2 cellular contexts compared by ENCODE assay signal in the genomic region with DNA sequence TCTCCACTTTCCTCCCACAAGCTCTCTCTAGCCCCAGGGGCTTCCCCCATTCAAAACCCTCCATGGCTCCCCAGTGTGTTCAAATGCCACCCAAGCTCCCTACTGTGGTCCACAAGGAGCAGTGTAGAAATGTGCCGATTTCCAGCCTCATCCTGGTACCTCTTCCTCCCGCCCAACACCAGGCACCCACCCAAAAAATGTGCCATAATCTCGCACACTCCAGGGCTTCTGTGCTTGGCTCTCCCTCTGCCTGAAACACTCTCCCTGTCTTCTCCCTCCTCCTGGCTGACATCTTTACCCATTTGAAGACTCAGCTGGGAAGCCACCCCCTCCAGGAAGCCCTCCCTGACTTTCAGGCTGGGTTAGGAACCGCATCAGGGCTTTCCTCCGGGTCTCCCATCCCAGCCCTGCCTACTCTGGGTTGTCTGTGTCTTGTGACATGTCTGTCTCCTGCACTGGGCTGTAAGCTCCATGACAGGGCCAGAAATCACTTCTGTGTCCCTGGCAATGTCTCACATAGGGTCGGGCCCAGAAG.
A peak's percentile ranks its signal among the peaks of the same experiment; 100 is the strongest.
TF ChIP-seq lines count a peak whose summit lies in the region.

No MANE protein-coding gene starts in this region.

TF ChIP-seq in A549, 52 proteins besides CTCF, POLR2A, EP300 and RAD21:
- no peak for TF ChIP-seq RCOR1 (IDR thresholded peaks at IDR 0.05; ENCODE audit: low read depth, low read length)
- TF ChIP-seq ZFP36 (IDR thresholded peaks at IDR 0.05; ENCODE audit: borderline replicate concordance, partially characterized antibody) = peak; percentile 91

TF ChIP-seq in H1, 55 proteins besides CTCF, POLR2A, EP300 and RAD21:
- TF ChIP-seq GABPA (IDR thresholded peaks at IDR 0.05; ENCODE audit: borderline replicate concordance, insufficient read depth, low read length) = no peak
- TF ChIP-seq CHD7 (IDR thresholded peaks at IDR 0.05; ENCODE audit: insufficient replicate concordance, low read length) = no peak
- TF ChIP-seq JUND (IDR thresholded peaks at IDR 0.05; ENCODE audit: low read length) = no peak
- TF ChIP-seq CEBPB (IDR thresholded peaks at IDR 0.05; ENCODE audit: low read depth, low read length) = no peak
- no peak for TF ChIP-seq NANOG (IDR thresholded peaks at IDR 0.05; ENCODE audit: insufficient read depth, low read depth, low read length, poor library complexity, severe bottlenecking)
- TF ChIP-seq, protein P1, sequence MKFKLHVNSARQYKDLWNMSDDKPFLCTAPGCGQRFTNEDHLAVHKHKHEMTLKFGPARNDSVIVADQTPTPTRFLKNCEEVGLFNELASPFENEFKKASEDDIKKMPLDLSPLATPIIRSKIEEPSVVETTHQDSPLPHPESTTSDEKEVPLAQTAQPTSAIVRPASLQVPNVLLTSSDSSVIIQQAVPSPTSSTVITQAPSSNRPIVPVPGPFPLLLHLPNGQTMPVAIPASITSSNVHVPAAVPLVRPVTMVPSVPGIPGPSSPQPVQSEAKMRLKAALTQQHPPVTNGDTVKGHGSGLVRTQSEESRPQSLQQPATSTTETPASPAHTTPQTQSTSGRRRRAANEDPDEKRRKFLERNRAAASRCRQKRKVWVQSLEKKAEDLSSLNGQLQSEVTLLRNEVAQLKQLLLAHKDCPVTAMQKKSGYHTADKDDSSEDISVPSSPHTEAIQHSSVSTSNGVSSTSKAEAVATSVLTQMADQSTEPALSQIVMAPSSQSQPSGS (IDR thresholded peaks at IDR 0.05; ENCODE audit: low read length) = no peak
- no peak for TF ChIP-seq FOSL1 (IDR thresholded peaks at IDR 0.05; ENCODE audit: insufficient read depth, low read depth, low read length)
- no peak for TF ChIP-seq GTF2F1 (IDR thresholded peaks at IDR 0.05; ENCODE audit: borderline replicate concordance, low read depth, low read length)
- no peak for TF ChIP-seq KDM1A (IDR thresholded peaks at IDR 0.05; ENCODE audit: borderline replicate concordance, low read length)
- no peak for TF ChIP-seq HDAC2 (IDR thresholded peaks at IDR 0.05; ENCODE audit: borderline replicate concordance in 1 of 2, low read depth in 2 of 2, low read length in 2 of 2)
- TF ChIP-seq SP4 (IDR thresholded peaks at IDR 0.05; ENCODE audit: low read length) = no peak
- no peak for TF ChIP-seq SIN3A (conservative IDR thresholded peaks at IDR 0.05 in 1 of 2, IDR thresholded peaks at IDR 0.05 in 1 of 2; ENCODE audit: low read depth in 1 of 2, low read length in 2 of 2)
- no peak for TF ChIP-seq ASH2L (IDR thresholded peaks at IDR 0.05; ENCODE audit: low read length)
- no peak for TF ChIP-seq RXRA (IDR thresholded peaks at IDR 0.05; ENCODE audit: insufficient read depth, low read depth, low read length)
- no peak for TF ChIP-seq TEAD4 (IDR thresholded peaks at IDR 0.05; ENCODE audit: low read depth, low read length)
- no peak for TF ChIP-seq TAF1 (IDR thresholded peaks at IDR 0.05; ENCODE audit: low read depth, low read length)
- no peak for TF ChIP-seq CBX5 (IDR thresholded peaks at IDR 0.05; ENCODE audit: low read depth, low read length)
- no peak for TF ChIP-seq YY1 (IDR thresholded peaks at IDR 0.05; ENCODE audit: low read depth, low read length)
- TF ChIP-seq SP1 (IDR thresholded peaks at IDR 0.05; ENCODE audit: low read depth, low read length) = no peak
- TF ChIP-seq RFX5 (IDR thresholded peaks at IDR 0.05; ENCODE audit: borderline replicate concordance, low read depth, low read length) = no peak
